Comparison of ENCODE assay signal across 3 cellular contexts in genomic region chr6:70062010-70062409, GRCh38.
TF ChIP-seq lines count a peak whose summit lies in the region.

No MANE protein-coding gene starts in this region.

TF ChIP-seq in A549, 52 proteins besides CTCF, POLR2A, EP300 and RAD21:
- TF ChIP-seq MAFK (IDR thresholded peaks at IDR 0.05; ENCODE audit: partially characterized antibody) = peak; percentile 32
- TF ChIP-seq MAX (IDR thresholded peaks at IDR 0.05) = no peak

TF ChIP-seq in IMR-90, 13 proteins besides CTCF, POLR2A, EP300 and RAD21:
- peak; percentile 84 for TF ChIP-seq MAFK (IDR thresholded peaks at IDR 0.05; ENCODE audit: low read depth, low read length)
- TF ChIP-seq NFE2L2 (IDR thresholded peaks at IDR 0.05; ENCODE audit: low read depth, low read length) = no peak

TF ChIP-seq in H1, 55 proteins besides CTCF, POLR2A, EP300 and RAD21:
- no peak for TF ChIP-seq RBBP5 (IDR thresholded peaks at IDR 0.05; ENCODE audit: borderline replicate concordance, low read depth, low read length)
- no peak for TF ChIP-seq HDAC6 (IDR thresholded peaks at IDR 0.05; ENCODE audit: low read depth, low read length)
- peak; percentile 8; the same call in 1 of the 2 replicates for TF ChIP-seq MAFK (IDR thresholded peaks at IDR 0.05; ENCODE audit: low read depth, low read length)
TF ChIP-seq in H1: peak in this region for 1.
